8 cellular contexts compared by ENCODE assay signal in genomic region chr19:14530005-14530348, GRCh38. TPM values are rescaled to one million over a fixed set of nuclear protein-coding genes. Genes with fewer than 3 reads are reported as not detected.
DNase-seq lines count a peak whose midpoint lies in the region; ATAC-seq and TF ChIP-seq lines count a peak whose summit lies in the region.

No MANE protein-coding gene starts in this region.

- H3K27me3 Mint-ChIP-seq in activated T-cell treated with anti-CD3 and anti-CD28 coated beads, Interleukin-2, amount 50 U/mL, for 24 hours, result no peaks in the 10 kb centered on the region
- no peaks in the 10 kb centered on the region for H3K27me3 Mint-ChIP-seq in WTC11 (ENCODE audit: low read depth)
- no peaks in the 10 kb centered on the region for H3K27me3 Mint-ChIP-seq in glutamatergic neuron (ENCODE audit: unreplicated experiment)

- CTCF ChIA-PET in WTC11 (lab: Charles Lee), result interaction anchor here (0.9 kb wide), 1 partner anchor 562 kb away, joined by 3 read pairs; no protein-coding TSS in a partner anchor

- peak overlapping the region; percentile 93 for H3K4me3 Mint-ChIP-seq in activated T-cell treated with anti-CD3 and anti-CD28 coated beads, Interleukin-2, amount 50 U/mL, for 24 hours
- peak overlapping the region; percentile 90 for H3K4me3 Mint-ChIP-seq in WTC11
- H3K4me3 Mint-ChIP-seq in glutamatergic neuron (ENCODE audit: unreplicated experiment), result peak overlapping the region; percentile 93

- peak overlapping the region; percentile 84 for H3K4me3 ChIP-seq in retinal pigment epithelial cell (ENCODE audit: low read length)

- H3K4me1 Mint-ChIP-seq in activated T-cell treated with anti-CD3 and anti-CD28 coated beads, Interleukin-2, amount 50 U/mL, for 24 hours (ENCODE audit: low read depth), result peaks cover 53% of the 10 kb centered on the region
- H3K4me1 Mint-ChIP-seq in WTC11 (peaks cover 12% of the 10 kb centered on the region), glutamatergic neuron (ENCODE audit: low read depth, unreplicated experiment) (peaks cover 3% of the 10 kb centered on the region)

- H3K36me3 Mint-ChIP-seq in activated T-cell treated with anti-CD3 and anti-CD28 coated beads, Interleukin-2, amount 50 U/mL, for 24 hours (ENCODE audit: low read depth), result peaks cover 36% of the 10 kb centered on the region
- H3K36me3 Mint-ChIP-seq in WTC11 (peaks cover 4% of the 10 kb centered on the region; the same call in 1 of the 2 replicates), glutamatergic neuron (ENCODE audit: unreplicated experiment) (no peaks in the 10 kb centered on the region)

- POLR2A ChIA-PET in WTC11 (lab: Charles Lee), result no interaction called here

- no peak for ATAC-seq in WTC11
- no peak for ATAC-seq in HG03565 (IDR thresholded peaks at IDR 0.05; ENCODE audit: unreplicated experiment)

- H3K9me3 Mint-ChIP-seq in activated T-cell treated with anti-CD3 and anti-CD28 coated beads, Interleukin-2, amount 50 U/mL, for 24 hours, result no peaks in the 10 kb centered on the region
- H3K9me3 Mint-ChIP-seq in WTC11 (no peaks in the 10 kb centered on the region), glutamatergic neuron (ENCODE audit: unreplicated experiment) (peaks cover 5% of the 10 kb centered on the region)

- DNase-seq in activated T-cell treated with anti-CD3 and anti-CD28 coated beads, Interleukin-2, amount 50 U/mL, for 24 hours, result no peak
- no peak for DNase-seq in activated T-cell treated with anti-CD3 and anti-CD28 coated beads for 4 hours
- DNase-seq in WTC11 (ENCODE audit: low spot score), result no peak
- peak; percentile 72 for DNase-seq in glutamatergic neuron
- no peak for DNase-seq in retinal pigment epithelial cell (ENCODE audit: low read depth)
- DNase-seq in NCI-H524 treated with DMSO at 0.1 percent for 48 hours (lab: John Stamatoyannopoulos, UW), result no peak
- no peak for DNase-seq in A172 (ENCODE audit: low spot score)

- no peak for TF ChIP-seq CTCF in WTC11 (IDR thresholded peaks at IDR 0.05)
- no peak for TF ChIP-seq CTCF in glutamatergic neuron (IDR thresholded peaks at IDR 0.05; ENCODE audit: partially characterized antibody, unreplicated experiment)
- no peak for TF ChIP-seq CTCF in retinal pigment epithelial cell (conservative IDR thresholded peaks at IDR 0.05; ENCODE audit: low read depth, low read length)

- H3K27ac Mint-ChIP-seq in activated T-cell treated with anti-CD3 and anti-CD28 coated beads, Interleukin-2, amount 50 U/mL, for 24 hours, result peak overlapping the region; percentile 98
- peak overlapping the region; percentile 80; the same call in 1 of the 2 replicates for H3K27ac Mint-ChIP-seq in WTC11
- H3K27ac Mint-ChIP-seq in glutamatergic neuron (ENCODE audit: unreplicated experiment), result peak overlapping the region; percentile 82

TF ChIP-seq in WTC11, 78 proteins besides CTCF, POLR2A, EP300 and RAD21 (continues in another document):
- TF ChIP-seq FOXP4 (CRISPR knock-in tag; IDR thresholded peaks at IDR 0.05) (no peak), SP1 (CRISPR knock-in tag; conservative IDR thresholded peaks at IDR 0.05) (no peak), IRF2 (CRISPR knock-in tag; IDR thresholded peaks at IDR 0.05; ENCODE audit: borderline replicate concordance, low read depth) (no peak), E2F1 (CRISPR knock-in tag; IDR thresholded peaks at IDR 0.05) (no peak), ZNF512 (CRISPR knock-in tag; IDR thresholded peaks at IDR 0.05; ENCODE audit: borderline replicate concordance) (no peak), MYBL2 (CRISPR knock-in tag; IDR thresholded peaks at IDR 0.05) (no peak), ZSCAN18 (CRISPR knock-in tag; IDR thresholded peaks at IDR 0.05) (no peak), ATF6 (CRISPR knock-in tag; IDR thresholded peaks at IDR 0.05) (no peak), IRF1 (CRISPR knock-in tag; IDR thresholded peaks at IDR 0.05) (no peak)

RNA-seq across cellular contexts. Expression of gene TECR, which starts 0.6 kb away (rescaled TPM):
- total RNA-seq in WTC11 (2021) (161 to 198 TPM (median 197 TPM) in 3 replicates), glutamatergic neuron (ENCODE audit: unreplicated experiment) (102 TPM)
- 69.6 and 81.8 TPM in 2 replicates for total RNA-seq in A172 (2014; rRNA removed; shearing (Covaris generic))

RNA-seq across cellular contexts. Expression of gene DNAJB1, which starts 11.8 kb away (rescaled TPM):
- total RNA-seq in WTC11 (2021) (54.5 to 88.7 TPM (median 81.9 TPM) in 3 replicates), glutamatergic neuron (ENCODE audit: unreplicated experiment) (53.9 TPM)
- total RNA-seq in A172 (2014; rRNA removed; shearing (Covaris generic)), result 216 and 229 TPM in 2 replicates

RNA-seq across cellular contexts. Expression of gene GIPC1, which starts 34.0 kb away (rescaled TPM):
- total RNA-seq in WTC11 (2021), result 70.7 to 76.5 TPM (median 75.0 TPM) in 3 replicates
- total RNA-seq in glutamatergic neuron (ENCODE audit: unreplicated experiment), result 53.4 TPM
- total RNA-seq in A172 (2014; rRNA removed; shearing (Covaris generic)), result 302 and 408 TPM in 2 replicates

RNA-seq across cellular contexts. Expression of gene NDUFB7, which starts 41.9 kb away (rescaled TPM):
- total RNA-seq in WTC11 (2021) (240 to 255 TPM (median 254 TPM) in 3 replicates), glutamatergic neuron (ENCODE audit: unreplicated experiment) (145 TPM)
- 340 and 446 TPM in 2 replicates for total RNA-seq in A172 (2014; rRNA removed; shearing (Covaris generic))

RNA-seq across cellular contexts. Expression of gene CLEC17A, which starts 52.9 kb away (rescaled TPM):
- total RNA-seq in WTC11 (2021) (0.14 TPM in 1 of 3 replicates, not detected in the others), glutamatergic neuron (ENCODE audit: unreplicated experiment) (not detected)
- total RNA-seq in A172 (2014; rRNA removed; shearing (Covaris generic)), result not detected in 2 replicates
